ENCODE assay signal across 19 cellular contexts in the genomic region with DNA sequence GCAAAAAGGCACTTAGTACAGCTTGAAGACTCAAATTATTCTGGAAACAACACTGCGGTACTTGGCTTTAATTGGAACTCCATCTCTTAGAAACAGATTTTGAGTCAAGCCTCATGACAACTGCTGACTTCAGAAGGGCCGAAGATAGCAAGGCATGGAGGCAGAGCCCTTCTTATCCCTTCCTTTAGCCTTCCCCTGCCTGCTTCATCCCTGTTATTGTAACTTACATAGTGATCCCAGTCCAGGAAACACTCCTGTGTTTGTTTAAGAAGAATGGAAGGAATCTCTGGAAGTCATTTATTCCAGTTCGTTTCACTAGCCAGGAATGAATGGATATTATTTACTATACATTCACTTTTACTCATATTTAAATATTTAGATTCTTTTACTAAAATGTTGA.
"Had no signal": no experiment of that assay in that cellular context is flagged by ENCODE, and none has a peak within 500 bp of the region (broad histone marks: within the 10 kb centered on the region; RNA-seq: fewer than 3 reads in every experiment).

No MANE protein-coding gene starts in this region.

- H3K4me3 Mint-ChIP-seq: dendritic cell treated with granulocyte-macrophage colony-stimulating factor and Interleukin-4, amounts not matched to agents 40 ng/mL and 50 ng/mL, for 4 days; immature natural killer cell; naive B cell; nephron had no signal

- H3K4me1 Mint-ChIP-seq: immature natural killer cell, naive B cell, nephron had no signal

- H3K27ac Mint-ChIP-seq: dendritic cell treated with granulocyte-macrophage colony-stimulating factor and Interleukin-4, amounts not matched to agents 40 ng/mL and 50 ng/mL, for 4 days; nephron had no signal

- H3K9me3 ChIP-seq: left lung, lower lobe of right lung, neutrophil, right atrium auricular region, stomach had no signal

- H3K4me1 ChIP-seq: left lung, lower lobe of right lung, right atrium auricular region, stomach had no signal

- H3K27me3 Mint-ChIP-seq: dendritic cell treated with granulocyte-macrophage colony-stimulating factor and Interleukin-4, amounts not matched to agents 40 ng/mL and 50 ng/mL, for 4 days; naive B cell had no signal

- H3K4me3 ChIP-seq: left lung, lower lobe of right lung, right atrium auricular region, sigmoid colon, skin epidermis, stomach had no signal

- H3K36me3 ChIP-seq: left lung, lower lobe of right lung, neutrophil, right atrium auricular region, sigmoid colon, stomach had no signal

- ATAC-seq: left lung, lower lobe of right lung had no signal

- FAIRE-seq: colon, keratinocyte, urothelium cell line had no signal

- DNase-seq: cerebellar nuclear complex; immature natural killer cell; left lung; lower lobe of right lung; mesendoderm; naive B cell; sigmoid colon; stimulated activated CD4-positive, alpha-beta T cell treated with anti-CD3 and anti-CD28 coated beads, Interleukin-12 subunit alpha, Interleukin-12 subunit beta, amount 100 ng/mL, for 4 hours; stimulated activated naive CD4-positive, alpha-beta T cell; stomach; trophoblast cell had no signal

- H3K27ac ChIP-seq: left lung, lower lobe of right lung, neutrophil, right atrium auricular region, sigmoid colon, skin epidermis, stomach had no signal

- H3K36me3 Mint-ChIP-seq: immature natural killer cell, naive B cell had no signal

- H3K9me3 Mint-ChIP-seq: dendritic cell treated with granulocyte-macrophage colony-stimulating factor and Interleukin-4, amounts not matched to agents 40 ng/mL and 50 ng/mL, for 4 days; nephron had no signal

- H3K27me3 ChIP-seq: left lung, neutrophil, right atrium auricular region, sigmoid colon, stomach had no signal
